In genomic region chr6:70823651-70824050, GRCh38 we compare ENCODE assay signal across 11 cellular contexts.
"Had no signal": no experiment of that assay in that cellular context is flagged by ENCODE, and none has a peak within 500 bp of the region (broad histone marks: within the 10 kb centered on the region; RNA-seq: fewer than 3 reads in every experiment).

No MANE protein-coding gene starts in this region.

- DNase-seq: activated naive CD4-positive, alpha-beta T cell treated with anti-CD3 and anti-CD28 coated beads, Interleukin-2, amount 10 ng/mL, durations not matched to agents 7 days and 5 days; colonic mucosa; effector CD8-positive, alpha-beta T cell; gastrocnemius medialis; mesendoderm; sigmoid colon; stimulated activated CD4-positive, alpha-beta T cell treated with anti-CD3 and anti-CD28 coated beads, Interleukin-2, amount 100 ng/mL, for 24 hours; stimulated activated naive CD4-positive, alpha-beta T cell treated with Interleukin-2 at 50 U/mL for 16 hours; upper lobe of left lung had no signal

- H3K4me3 ChIP-seq: colonic mucosa, gastrocnemius medialis, sigmoid colon, suprapubic skin, upper lobe of left lung had no signal

- H3K36me3 ChIP-seq: colonic mucosa, gastrocnemius medialis, sigmoid colon, suprapubic skin, upper lobe of left lung had no signal

- H3K27me3 ChIP-seq: colonic mucosa, gastrocnemius medialis, sigmoid colon, suprapubic skin, upper lobe of left lung had no signal

- H3K9me3 ChIP-seq: colonic mucosa, gastrocnemius medialis, sigmoid colon, suprapubic skin had no signal

- ATAC-seq: activated CD4-positive, CD25-positive, alpha-beta regulatory T cell treated with anti-CD3 and anti-CD28 coated beads, Interleukin-2, amount 50 U/mL, for 24 hours; gastrocnemius medialis had no signal

- H3K4me1 ChIP-seq: colonic mucosa, sigmoid colon, upper lobe of left lung had no signal

- H3K27ac ChIP-seq: colonic mucosa, gastrocnemius medialis, sigmoid colon, suprapubic skin, upper lobe of left lung had no signal
